ENCODE assay signal across 8 cellular contexts in genomic region chr3:39107874-39108308, GRCh38. TPM values are rescaled to one million over a fixed set of nuclear protein-coding genes. Genes with fewer than 3 reads are reported as not detected.
DNase-seq lines count a peak whose midpoint lies in the region; ATAC-seq, FAIRE-seq and TF ChIP-seq lines count a peak whose summit lies in the region.

No MANE protein-coding gene starts in this region.

- no peaks in the 10 kb centered on the region for H3F3A ChIP-seq in PC-9 (ENCODE audit: insufficient read depth, low read depth)

- H3K4me1 Mint-ChIP-seq in activated T-cell treated with anti-CD3 and anti-CD28 coated beads, Interleukin-2, amount 50 U/mL, for 4 hours (ENCODE audit: low read depth) = peaks cover 47% of the 10 kb centered on the region
- H3K4me1 Mint-ChIP-seq in nephron progenitor cell = peaks cover 49% of the 10 kb centered on the region

- dilution Hi-C loops in endothelial cell of umbilical vein (cut with MboI; ENCODE audit: extremely low pct_ligation_motif_present, low sequenced_read_pairs) = loop anchor here (5.0 kb wide), 1 partner anchor 84 kb away; the partner anchor contains the start of gene XIRP1

- POLR2A ChIA-PET in PC-9 (lab: Charles Lee; ENCODE audit: unreplicated experiment) (interaction anchor here (0.6 kb wide), 2 partner anchors 39 to 44 kb away, joined by 3 to 4 read pairs; no protein-coding TSS in a partner anchor), endothelial cell of umbilical vein (lab: Charles Lee) (interaction anchor here (1.4 kb wide), 1 partner anchor 70 kb away, joined by 5 read pairs; no protein-coding TSS in a partner anchor)

- DNase-seq in activated T-cell treated with anti-CD3 and anti-CD28 coated beads, Interleukin-2, amount 50 U/mL, for 4 hours = no peak
- no peak for DNase-seq in activated T-cell treated with anti-CD3 and anti-CD28 coated beads, Interleukin-2, amount 50 U/mL, for 48 hours
- no peak for DNase-seq in PC-9
- no peak for DNase-seq in endothelial cell of umbilical vein (ENCODE audit: low read depth, low spot score)
- no peak for DNase-seq in nephron progenitor cell
- no peak for DNase-seq in NCI-H187 treated with DMSO at 0.1 percent for 48 hours (lab: John Stamatoyannopoulos, UW)
- DNase-seq in activated gamma-delta T cell treated with Interleukin-2 at 50 U/mL for 16 hours = no peak
- DNase-seq in T-helper 9 cell = no peak

- TF ChIP-seq POLR2A in endothelial cell of umbilical vein (IDR thresholded peaks at IDR 0.05; ENCODE audit: low read depth, low read length) = no peak

- H3K36me3 Mint-ChIP-seq in activated T-cell treated with anti-CD3 and anti-CD28 coated beads, Interleukin-2, amount 50 U/mL, for 4 hours (ENCODE audit: insufficient read depth) = peaks cover 2% of the 10 kb centered on the region
- H3K36me3 Mint-ChIP-seq in nephron progenitor cell (ENCODE audit: low read depth) = peaks cover 4% of the 10 kb centered on the region

- no peaks in the 10 kb centered on the region for H3K9me2 ChIP-seq in PC-9 (ENCODE audit: insufficient read depth)

- FAIRE-seq in endothelial cell of umbilical vein (lab: Jason Lieb, UNC) = no peak

- ATAC-seq in activated T-cell treated with anti-CD3 and anti-CD28 coated beads, Interleukin-2, amount 50 U/mL, for 4 hours = peak in 1 of 2 donors; percentile 11

- H3K9ac ChIP-seq in endothelial cell of umbilical vein (replicated peaks; ENCODE audit: extremely low read depth, insufficient read depth, low read length) = peak overlapping the region; percentile 87

- H3K27me3 ChIP-seq in PC-9 (ENCODE audit: insufficient read depth, low read depth) (no peaks in the 10 kb centered on the region), endothelial cell of umbilical vein (ENCODE audit: control insufficient read depth in 2 of 2, insufficient read depth in 2 of 2, low read length in 2 of 2) (no peaks in the 10 kb centered on the region)

- intact Hi-C loops in PC-9 (cut with micrococcal nuclease; ENCODE audit: unreplicated experiment) (loop anchor here (1.0 to 5.0 kb wide), 4 partner anchors 17 to 74 kb away; no protein-coding TSS in a partner anchor), endothelial cell of umbilical vein (cut with micrococcal nuclease) (loop anchor here (1.0 to 2.0 kb wide), 5 partner anchors 17 to 275 kb away; partner anchors contain the start of gene SLC25A38)

- H2AFZ ChIP-seq in PC-9 = peak overlapping the region; percentile 92
- H2AFZ ChIP-seq in endothelial cell of umbilical vein (ENCODE audit: low read depth, low read length) = peak overlapping the region; percentile 21

- peaks cover 16% of the 10 kb centered on the region for H3K4me1 ChIP-seq in PC-9 (replicated peaks; ENCODE audit: insufficient read depth)
- peaks cover 18% of the 10 kb centered on the region for H3K4me1 ChIP-seq in endothelial cell of umbilical vein (ENCODE audit: control insufficient read depth, extremely low read depth, insufficient read depth, low read length)

- H4K20me1 ChIP-seq in PC-9 (ENCODE audit: insufficient read depth) = no peaks in the 10 kb centered on the region; the same call in 1 of the 2 replicates
- H4K20me1 ChIP-seq in endothelial cell of umbilical vein (replicated peaks; ENCODE audit: control insufficient read depth, extremely low read depth, insufficient read depth, low read length) = no peaks in the 10 kb centered on the region

- H3K27ac ChIP-seq in PC-9 = no peak overlapping the region
- H3K27ac ChIP-seq in endothelial cell of umbilical vein (ENCODE audit: insufficient read depth, low read depth, low read length) = peak overlapping the region; percentile 75

- H3K79me2 ChIP-seq in PC-9 (ENCODE audit: low read depth) (peaks cover 27% of the 10 kb centered on the region), endothelial cell of umbilical vein (ENCODE audit: control insufficient read depth, insufficient read depth, low read length) (peaks cover 38% of the 10 kb centered on the region)

- no TSS peak for BruUV-seq in PC-9 (replicated peaks; lab: Mats Ljungman, UMichigan)
- no TSS peak for BruUV-seq in endothelial cell of umbilical vein (replicated peaks; lab: Mats Ljungman, UMichigan)

- H3K36me3 ChIP-seq in PC-9 (ENCODE audit: low read depth) (no peaks in the 10 kb centered on the region), endothelial cell of umbilical vein (ENCODE audit: control insufficient read depth in 2 of 2, extremely low read depth in 1 of 2, insufficient read depth in 2 of 2, low read length in 2 of 2) (no peaks in the 10 kb centered on the region)

- CTCF ChIA-PET in PC-9 (lab: Charles Lee) (interaction anchor here (1.5 kb wide), 1 partner anchor 18 kb away, joined by 6 read pairs; no protein-coding TSS in a partner anchor), endothelial cell of umbilical vein (lab: Charles Lee) (interaction anchor here (0.8 to 3.2 kb wide), 9 partner anchors 11 to 184 kb away, joined by 3 to 24 read pairs (median 5); no protein-coding TSS in a partner anchor)

- H3K27ac Mint-ChIP-seq in nephron progenitor cell = peak overlapping the region; percentile 59

- peak overlapping the region; percentile 95 for H3K4me3 ChIP-seq in PC-9
- peak overlapping the region; percentile 69 to 84 (median 78) for H3K4me3 ChIP-seq in endothelial cell of umbilical vein (replicated peaks in 1 of 3; ENCODE audit: insufficient read depth in 1 of 3, low read depth in 1 of 3, low read length in 3 of 3)

- no peaks in the 10 kb centered on the region for H3K9me1 ChIP-seq in endothelial cell of umbilical vein (replicated peaks; ENCODE audit: control insufficient read depth, extremely low read depth, insufficient read depth, low read length)

- no peaks in the 10 kb centered on the region for H3K9me3 Mint-ChIP-seq in activated T-cell treated with anti-CD3 and anti-CD28 coated beads, Interleukin-2, amount 50 U/mL, for 4 hours
- H3K9me3 Mint-ChIP-seq in nephron progenitor cell = no peaks in the 10 kb centered on the region

- no peaks in the 10 kb centered on the region for H3K27me3 Mint-ChIP-seq in activated T-cell treated with anti-CD3 and anti-CD28 coated beads, Interleukin-2, amount 50 U/mL, for 4 hours (ENCODE audit: low read depth)
- no peaks in the 10 kb centered on the region for H3K27me3 Mint-ChIP-seq in nephron progenitor cell (ENCODE audit: low read depth, poor library complexity)

- H3K9me3 ChIP-seq in PC-9 (ENCODE audit: insufficient read depth, low read depth) (no peaks in the 10 kb centered on the region), endothelial cell of umbilical vein (replicated peaks; ENCODE audit: control insufficient read depth, insufficient read depth, low read length) (no peaks in the 10 kb centered on the region)

- H3K4me2 ChIP-seq in PC-9 = peak overlapping the region; percentile 92
- peak overlapping the region; percentile 53 for H3K4me2 ChIP-seq in endothelial cell of umbilical vein (ENCODE audit: insufficient read depth, low read length)

- peak overlapping the region; percentile 92 for H3K4me3 Mint-ChIP-seq in activated T-cell treated with anti-CD3 and anti-CD28 coated beads, Interleukin-2, amount 50 U/mL, for 4 hours
- peak overlapping the region; percentile 94 for H3K4me3 Mint-ChIP-seq in nephron progenitor cell

- no peak for TF ChIP-seq CTCF in PC-9 (conservative IDR thresholded peaks at IDR 0.05)
- TF ChIP-seq CTCF in endothelial cell of umbilical vein (IDR thresholded peaks at IDR 0.05; ENCODE audit: extremely low read depth in 1 of 2, insufficient read depth in 1 of 2, low read depth in 1 of 2, low read length in 2 of 2) = no peak
- TF ChIP-seq CTCF in nephron progenitor cell (IDR thresholded peaks at IDR 0.05) = no peak

RNA-seq across cellular contexts. Expression of gene TTC21A, which starts 0.4 kb away (rescaled TPM):
- total RNA-seq in activated T-cell treated with anti-CD3 and anti-CD28 coated beads, Interleukin-2, amount 50 U/mL, for 4 hours = 1 to 10 TPM in 2 of 3 donors, under 1 TPM in 1; 0.84 to 1.1 (median 1.0) TPM
- total RNA-seq in PC-9 (2021) (9.0 and 9.5 TPM in 2 replicates), endothelial cell of umbilical vein (6.3 and 7.8 TPM in 2 replicates)
- polyA plus RNA-seq in endothelial cell of umbilical vein = 4.7 and 4.8 TPM in 2 replicates
- 1.8 and 2.6 TPM in 2 replicates for polyA plus RNA-seq in endothelial cell of umbilical vein (2011; cell fraction: cytosol; rRNA removed)
- polyA plus RNA-seq in endothelial cell of umbilical vein (2011; cell fraction: nucleus; rRNA removed) = 37.7 and 45.2 TPM in 2 replicates
- polyA plus RNA-seq in endothelial cell of umbilical vein (2012) = 2.9 and 3.0 TPM in 2 replicates
- polyA minus RNA-seq in endothelial cell of umbilical vein = 7.2 and 21.0 TPM in 2 replicates
- 1.0 TPM for polyA minus RNA-seq in endothelial cell of umbilical vein (2011; cell fraction: cytosol; rRNA and poly(A)+ RNA removed)
- 18.8 and 22.5 TPM in 2 replicates for polyA minus RNA-seq in endothelial cell of umbilical vein (2011; cell fraction: nucleus; rRNA and poly(A)+ RNA removed)

RNA-seq across cellular contexts. Expression of gene GORASP1, which starts 0.5 kb away (rescaled TPM):
- 10 to 100 TPM; 31.8 to 34.7 (median 33.0) TPM for total RNA-seq in activated T-cell treated with anti-CD3 and anti-CD28 coated beads, Interleukin-2, amount 50 U/mL, for 4 hours
- total RNA-seq in PC-9 (2021) (43.4 and 44.4 TPM in 2 replicates), endothelial cell of umbilical vein (68.0 and 74.7 TPM in 2 replicates)
- 62.5 and 68.0 TPM in 2 replicates for polyA plus RNA-seq in endothelial cell of umbilical vein
- 44.1 and 52.8 TPM in 2 replicates for polyA plus RNA-seq in endothelial cell of umbilical vein (2011; cell fraction: cytosol; rRNA removed)
- polyA plus RNA-seq in endothelial cell of umbilical vein (2011; cell fraction: nucleus; rRNA removed) = 226 and 257 TPM in 2 replicates
- polyA plus RNA-seq in endothelial cell of umbilical vein (2012) = 45.8 and 53.6 TPM in 2 replicates
- 75.0 and 85.5 TPM in 2 replicates for polyA minus RNA-seq in endothelial cell of umbilical vein
- 25.7 TPM for polyA minus RNA-seq in endothelial cell of umbilical vein (2011; cell fraction: cytosol; rRNA and poly(A)+ RNA removed)
- polyA minus RNA-seq in endothelial cell of umbilical vein (2011; cell fraction: nucleus; rRNA and poly(A)+ RNA removed) = 61.1 and 70.4 TPM in 2 replicates

RNA-seq across cellular contexts. Expression of gene CSRNP1, which starts 45.5 kb away (rescaled TPM):
- 10 to 100 TPM; 88.9 to 96.6 (median 95.1) TPM for total RNA-seq in activated T-cell treated with anti-CD3 and anti-CD28 coated beads, Interleukin-2, amount 50 U/mL, for 4 hours
- total RNA-seq in PC-9 (2021) (9.2 and 10.3 TPM in 2 replicates), endothelial cell of umbilical vein (13.2 and 14.9 TPM in 2 replicates)
- polyA plus RNA-seq in endothelial cell of umbilical vein = 26.5 and 33.7 TPM in 2 replicates
- 27.3 and 34.2 TPM in 2 replicates for polyA plus RNA-seq in endothelial cell of umbilical vein (2011; cell fraction: cytosol; rRNA removed)
- 74.3 and 77.1 TPM in 2 replicates for polyA plus RNA-seq in endothelial cell of umbilical vein (2011; cell fraction: nucleus; rRNA removed)
- polyA plus RNA-seq in endothelial cell of umbilical vein (2012) = 18.2 and 22.1 TPM in 2 replicates
- 30.1 and 41.8 TPM in 2 replicates for polyA minus RNA-seq in endothelial cell of umbilical vein
- 11.6 TPM for polyA minus RNA-seq in endothelial cell of umbilical vein (2011; cell fraction: cytosol; rRNA and poly(A)+ RNA removed)
- polyA minus RNA-seq in endothelial cell of umbilical vein (2011; cell fraction: nucleus; rRNA and poly(A)+ RNA removed) = 46.5 and 58.1 TPM in 2 replicates

RNA-seq across cellular contexts. Expression of gene WDR48, which starts 56.1 kb away (rescaled TPM):
- 10 to 100 TPM; 26.2 to 31.3 (median 29.8) TPM for total RNA-seq in activated T-cell treated with anti-CD3 and anti-CD28 coated beads, Interleukin-2, amount 50 U/mL, for 4 hours
- total RNA-seq in PC-9 (2021) (26.0 and 31.2 TPM in 2 replicates), endothelial cell of umbilical vein (25.3 and 31.2 TPM in 2 replicates)
- polyA plus RNA-seq in endothelial cell of umbilical vein = 11.5 and 13.7 TPM in 2 replicates
- polyA plus RNA-seq in endothelial cell of umbilical vein (2011; cell fraction: cytosol; rRNA removed) = 12.0 and 12.2 TPM in 2 replicates
- 28.9 and 33.9 TPM in 2 replicates for polyA plus RNA-seq in endothelial cell of umbilical vein (2011; cell fraction: nucleus; rRNA removed)
- polyA plus RNA-seq in endothelial cell of umbilical vein (2012) = 19.0 and 25.6 TPM in 2 replicates
- polyA minus RNA-seq in endothelial cell of umbilical vein = 23.7 and 39.7 TPM in 2 replicates
- polyA minus RNA-seq in endothelial cell of umbilical vein (2011; cell fraction: cytosol; rRNA and poly(A)+ RNA removed) = 18.0 TPM
- 27.3 and 32.9 TPM in 2 replicates for polyA minus RNA-seq in endothelial cell of umbilical vein (2011; cell fraction: nucleus; rRNA and poly(A)+ RNA removed)

RNA-seq across cellular contexts. Expression of gene SCN11A, which starts 56.1 kb away (rescaled TPM):
- not detected for total RNA-seq in activated T-cell treated with anti-CD3 and anti-CD28 coated beads, Interleukin-2, amount 50 U/mL, for 4 hours
- total RNA-seq in PC-9 (2021) (not detected in 2 replicates), endothelial cell of umbilical vein (0.07 TPM in 1 of 2 replicates, not detected in the other)
- 0.05 and 0.06 TPM in 2 replicates for polyA plus RNA-seq in endothelial cell of umbilical vein
- polyA plus RNA-seq in endothelial cell of umbilical vein (2011; cell fraction: cytosol; rRNA removed) = 0.01 TPM in 1 of 2 replicates, not detected in the other
- polyA plus RNA-seq in endothelial cell of umbilical vein (2011; cell fraction: nucleus; rRNA removed) = 0.36 and 0.50 TPM in 2 replicates
- 0.04 TPM in 1 of 2 replicates, not detected in the other for polyA plus RNA-seq in endothelial cell of umbilical vein (2012)
- 0.04 and 0.10 TPM in 2 replicates for polyA minus RNA-seq in endothelial cell of umbilical vein
- not detected for polyA minus RNA-seq in endothelial cell of umbilical vein (2011; cell fraction: cytosol; rRNA and poly(A)+ RNA removed)
- polyA minus RNA-seq in endothelial cell of umbilical vein (2011; cell fraction: nucleus; rRNA and poly(A)+ RNA removed) = 0.19 TPM in 2 replicates
